14 cellular contexts compared by ENCODE assay signal in genomic region chr17:80886641-80887573, GRCh38.
DNase-seq lines count a peak whose midpoint lies in the region; ATAC-seq and TF ChIP-seq lines count a peak whose summit lies in the region.
"Had no signal": no experiment of that assay in that cellular context is flagged by ENCODE, and none has a peak within 500 bp of the region (broad histone marks: within the 10 kb centered on the region; RNA-seq: fewer than 3 reads in every experiment).

No MANE protein-coding gene starts in this region.

- no peak overlapping the region for H3K4me3 ChIP-seq in RWPE2 (ENCODE audit: severe bottlenecking)
- H3K4me3 ChIP-seq in mucosa of descending colon, result no peak overlapping the region
- H3K4me3 ChIP-seq: ovary had no signal

- peaks cover 24% of the 10 kb centered on the region for H3K36me3 ChIP-seq in RWPE2 (ENCODE audit: low read depth)
- H3K36me3 ChIP-seq in mucosa of descending colon (ENCODE audit: low read depth), result no peaks in the 10 kb centered on the region
- H3K36me3 ChIP-seq: ovary had no signal

- no peak overlapping the region for H3K27ac ChIP-seq in RWPE2 (ENCODE audit: poor library complexity, severe bottlenecking)
- H3K27ac ChIP-seq: ovary had no signal

- no peak for TF ChIP-seq CTCF in RWPE2 (IDR thresholded peaks at IDR 0.05; ENCODE audit: poor library complexity, severe bottlenecking)
- TF ChIP-seq CTCF in mucosa of descending colon (IDR thresholded peaks at IDR 0.05), result no peak

- H3K9me3 ChIP-seq in RWPE2 (ENCODE audit: severe bottlenecking), result no peaks in the 10 kb centered on the region
- H3K9me3 ChIP-seq in mucosa of descending colon, result no peaks in the 10 kb centered on the region
- H3K9me3 ChIP-seq: ovary had no signal

- no peaks in the 10 kb centered on the region for H3K27me3 ChIP-seq in RWPE2 (ENCODE audit: insufficient read depth, poor library complexity, severe bottlenecking)
- H3K27me3 ChIP-seq: ovary had no signal

- POLR2A ChIA-PET in activated CD4-positive, alpha-beta T cell treated with anti-CD3 and anti-CD28 coated beads for 36 hours (lab: Charles Lee), result interaction anchor here (0.8 to 0.9 kb wide), 2 partner anchors 9 to 1046 kb away, joined by 3 to 11 read pairs; no protein-coding TSS in a partner anchor

- CTCF ChIA-PET in activated CD4-positive, alpha-beta T cell treated with anti-CD3 and anti-CD28 coated beads for 36 hours (lab: Charles Lee), result interaction anchor here (1.1 kb wide), 1 partner anchor 54 kb away, joined by 3 read pairs; no protein-coding TSS in a partner anchor

- H3K27ac Mint-ChIP-seq in activated CD4-positive, alpha-beta T cell treated with anti-CD3 and anti-CD28 coated beads for 36 hours, result peak overlapping the region; percentile 47

- no peak for DNase-seq in activated CD4-positive, alpha-beta T cell treated with anti-CD3 and anti-CD28 coated beads for 36 hours
- no peak for DNase-seq in activated CD4-positive, alpha-beta T cell treated with anti-CD3 and anti-CD28 coated beads for 48 hours
- DNase-seq in G401 (ENCODE audit: low spot score), result peak; percentile 72
- peak; percentile 66 for DNase-seq in RWPE2 (ENCODE audit: low spot score)
- DNase-seq in mucosa of descending colon, result peak in 2 of 3 donors; percentile 15 to 40
- DNase-seq in hippocampal formation (lab: John Stamatoyannopoulos, UW), result no peak
- no peak for DNase-seq in stimulated activated naive CD4-positive, alpha-beta T cell treated with Interleukin-2 at 50 U/mL for 16 hours (lab: John Stamatoyannopoulos, UW)
- DNase-seq: amniotic stem cell; dermis blood vessel endothelial cell; KBM-7; mesendoderm; stimulated activated CD4-positive, alpha-beta T cell treated with anti-CD3 and anti-CD28 coated beads, Interleukin-15, amount 100 ng/mL, for 24 hours had no signal

- peaks cover 30% of the 10 kb centered on the region for H3K4me1 Mint-ChIP-seq in activated CD4-positive, alpha-beta T cell treated with anti-CD3 and anti-CD28 coated beads for 36 hours

- in situ Hi-C loops in G401 (cut with HindIII; ENCODE audit: low sequenced_read_pairs), result no loop called here

- H3K9me3 Mint-ChIP-seq in activated CD4-positive, alpha-beta T cell treated with anti-CD3 and anti-CD28 coated beads for 36 hours (ENCODE audit: low read depth), result no peaks in the 10 kb centered on the region

- H3K27me3 Mint-ChIP-seq in activated CD4-positive, alpha-beta T cell treated with anti-CD3 and anti-CD28 coated beads for 36 hours, result no peaks in the 10 kb centered on the region

- H3K36me3 Mint-ChIP-seq in activated CD4-positive, alpha-beta T cell treated with anti-CD3 and anti-CD28 coated beads for 36 hours (ENCODE audit: low read depth), result peaks cover 66% of the 10 kb centered on the region

- intact Hi-C loops in activated CD4-positive, alpha-beta T cell treated with anti-CD3 and anti-CD28 coated beads for 36 hours (cut with DNase I, micrococcal nuclease), result no loop called here
- intact Hi-C loops in mucosa of descending colon (cut with DNase I, micrococcal nuclease), result no loop called here

- H3K4me1 ChIP-seq in RWPE2 (ENCODE audit: insufficient read depth, poor library complexity, severe bottlenecking), result peaks cover 16% of the 10 kb centered on the region
- H3K4me1 ChIP-seq in mucosa of descending colon (ENCODE audit: low read depth), result no peaks in the 10 kb centered on the region

- H3K4me3 Mint-ChIP-seq in activated CD4-positive, alpha-beta T cell treated with anti-CD3 and anti-CD28 coated beads for 36 hours, result no peak overlapping the region

- no peak for ATAC-seq in activated CD4-positive, alpha-beta T cell treated with anti-CD3 and anti-CD28 coated beads for 36 hours
- ATAC-seq in RWPE2 (ENCODE audit: low read depth) (no peak), mucosa of descending colon (no peak), HG03108 (IDR thresholded peaks at IDR 0.05; ENCODE audit: unreplicated experiment) (no peak)

Comparison
In these comparisons a context has a peak if more than half of its experiments do, and no peak if none do; other contexts are left out.
1. DNase-seq: peak in G401 (single experiment), RWPE2 (single experiment) and mucosa of descending colon (2 of 3); none in activated CD4-positive, alpha-beta T cell treated with anti-CD3 and anti-CD28 coated beads for 36 hours (single experiment), activated CD4-positive, alpha-beta T cell treated with anti-CD3 and anti-CD28 coated beads for 48 hours (single experiment), hippocampal formation (0 of 2) and stimulated activated naive CD4-positive, alpha-beta T cell treated with Interleukin-2 at 50 U/mL for 16 hours (single experiment).